8 cellular contexts compared by ENCODE assay signal in genomic region chr11:36288442-36289225, GRCh38. TPM values are rescaled to one million over a fixed set of nuclear protein-coding genes. Genes with fewer than 3 reads are reported as not detected.
A peak's percentile ranks its signal among the peaks of the same experiment; 100 is the strongest.
DNase-seq lines count a peak whose midpoint lies in the region; ATAC-seq and TF ChIP-seq lines count a peak whose summit lies in the region.

No MANE protein-coding gene starts in this region.

- POLR2A ChIA-PET in A673 (lab: Charles Lee; ENCODE audit: low non-redundant PET) = interaction anchor here (0.6 kb wide), 1 partner anchor 9 kb away, joined by 6 read pairs; no protein-coding TSS in a partner anchor

- H3K9me3 Mint-ChIP-seq in activated T-helper 2 cell treated with anti-CD3 and anti-CD28 coated beads, Interferon-gamma antibody, Interleukin-2, Interleukin-4, amounts not matched to agents 10 μg/mL and 5 μg/mL and 100 μg/mL, durations not matched to agents 14 hours and 24 hours and 36 hours = no peaks in the 10 kb centered on the region
- no peaks in the 10 kb centered on the region for H3K9me3 Mint-ChIP-seq in immature natural killer cell

- peak overlapping the region; percentile 75 for H3K27ac Mint-ChIP-seq in activated T-helper 2 cell treated with anti-CD3 and anti-CD28 coated beads, Interferon-gamma antibody, Interleukin-2, Interleukin-4, amounts not matched to agents 10 μg/mL and 5 μg/mL and 100 μg/mL, durations not matched to agents 14 hours and 24 hours and 36 hours
- H3K27ac Mint-ChIP-seq in immature natural killer cell = peak overlapping the region; percentile 80 to 92 (median 87)

- TF ChIP-seq POLR2A in suprapubic skin (IDR thresholded peaks at IDR 0.05) = no peak

- H3K36me3 Mint-ChIP-seq in activated T-helper 2 cell treated with anti-CD3 and anti-CD28 coated beads, Interferon-gamma antibody, Interleukin-2, Interleukin-4, amounts not matched to agents 10 μg/mL and 5 μg/mL and 100 μg/mL, durations not matched to agents 14 hours and 24 hours and 36 hours (ENCODE audit: low read depth) = no peaks in the 10 kb centered on the region
- no peaks in the 10 kb centered on the region for H3K36me3 Mint-ChIP-seq in immature natural killer cell

- H3K4me1 ChIP-seq in A673 (ENCODE audit: insufficient read depth, low read length, poor library complexity, severe bottlenecking) (peaks cover 17% of the 10 kb centered on the region), suprapubic skin (peaks cover 18% of the 10 kb centered on the region)

- H3K27ac ChIP-seq in A673 (ENCODE audit: low read depth, low read length, poor library complexity, severe bottlenecking) (peak overlapping the region; percentile 39), suprapubic skin (peak overlapping the region; percentile 53)

- H3K27me3 ChIP-seq in A673 (replicated peaks; ENCODE audit: insufficient read depth, low read depth, low read length, poor library complexity) = no peaks in the 10 kb centered on the region
- no peaks in the 10 kb centered on the region for H3K27me3 ChIP-seq in suprapubic skin

- intact Hi-C loops in A673 (cut with micrococcal nuclease; ENCODE audit: unreplicated experiment) = no loop called here
- intact Hi-C loops in activated T-helper 2 cell treated with anti-CD3 and anti-CD28 coated beads, Interferon-gamma antibody, Interleukin-2, Interleukin-4, amounts not matched to agents 10 μg/mL and 5 μg/mL and 100 μg/mL, durations not matched to agents 14 hours and 24 hours and 36 hours (cut with micrococcal nuclease) = loop anchor here (1.0 to 5.0 kb wide), 2 partner anchors 222 to 341 kb away; partner anchors contain the start of gene TRAF6

- BruUV-seq in A673 (replicated peaks; lab: Mats Ljungman, UMichigan) = TSS peak; percentile 75

- H3K4me3 ChIP-seq in A673 (ENCODE audit: low read depth, low read length, poor library complexity, severe bottlenecking) (peak overlapping the region; percentile 61), suprapubic skin (peak overlapping the region; percentile 72)

- TF ChIP-seq CTCF in A673 (conservative IDR thresholded peaks at IDR 0.05; ENCODE audit: low read depth, low read length) = no peak
- no peak for TF ChIP-seq CTCF in suprapubic skin (IDR thresholded peaks at IDR 0.05)

- H3K4me1 Mint-ChIP-seq in activated T-helper 2 cell treated with anti-CD3 and anti-CD28 coated beads, Interferon-gamma antibody, Interleukin-2, Interleukin-4, amounts not matched to agents 10 μg/mL and 5 μg/mL and 100 μg/mL, durations not matched to agents 14 hours and 24 hours and 36 hours (ENCODE audit: low read depth) = peaks cover 22% of the 10 kb centered on the region
- peaks cover 27 to 43% of the 10 kb centered on the region in 2 donors for H3K4me1 Mint-ChIP-seq in immature natural killer cell

- ATAC-seq in HG03025 (IDR thresholded peaks at IDR 0.05; ENCODE audit: low FRiP score, unreplicated experiment) (peak; percentile 6), esophagus mucosa (no peak), HG02571 (IDR thresholded peaks at IDR 0.05; ENCODE audit: unreplicated experiment) (no peak)

- H3K27me3 Mint-ChIP-seq in activated T-helper 2 cell treated with anti-CD3 and anti-CD28 coated beads, Interferon-gamma antibody, Interleukin-2, Interleukin-4, amounts not matched to agents 10 μg/mL and 5 μg/mL and 100 μg/mL, durations not matched to agents 14 hours and 24 hours and 36 hours (ENCODE audit: low read depth) = no peaks in the 10 kb centered on the region
- H3K27me3 Mint-ChIP-seq in immature natural killer cell (ENCODE audit: low read depth in 3 of 3) = peaks cover 2 to 5% (median 5%) of the 10 kb centered on the region in 3 donors

- CTCF ChIA-PET in A673 (lab: Charles Lee) = interaction anchor here (0.6 to 0.7 kb wide), 3 partner anchors 12 to 1718 kb away, joined by 3 to 6 read pairs (median 3); no protein-coding TSS in a partner anchor

- no peaks in the 10 kb centered on the region for H3K9me3 ChIP-seq in A673 (ENCODE audit: low read depth, low read length, poor library complexity, severe bottlenecking)
- H3K9me3 ChIP-seq in suprapubic skin = no peaks in the 10 kb centered on the region

- no peak for TF ChIP-seq EP300 in suprapubic skin (IDR thresholded peaks at IDR 0.05)

- no peak for DNase-seq in A673 (ENCODE audit: low spot score)
- no peak for DNase-seq in activated T-helper 2 cell treated with anti-CD3 and anti-CD28 coated beads, Interferon-gamma antibody, Interleukin-2, Interleukin-4, amounts not matched to agents 10 μg/mL and 5 μg/mL and 100 μg/mL, durations not matched to agents 14 hours and 24 hours and 36 hours (ENCODE audit: low spot score)
- peak in 1 of 3 donors; percentile 7 for DNase-seq in immature natural killer cell
- DNase-seq in suprapubic skin (ENCODE audit: low spot score in 2 of 2) = no peak
- DNase-seq in NCI-H524 (lab: John Stamatoyannopoulos, UW) = no peak

- H3K36me3 ChIP-seq in A673 (ENCODE audit: insufficient read depth, low read length, poor library complexity, severe bottlenecking) (no peaks in the 10 kb centered on the region), suprapubic skin (no peaks in the 10 kb centered on the region)

- WGBS in suprapubic skin = 33% methylated on average over 31 of the region's 31 CpGs

- H3K4me3 Mint-ChIP-seq in activated T-helper 2 cell treated with anti-CD3 and anti-CD28 coated beads, Interferon-gamma antibody, Interleukin-2, Interleukin-4, amounts not matched to agents 10 μg/mL and 5 μg/mL and 100 μg/mL, durations not matched to agents 14 hours and 24 hours and 36 hours (ENCODE audit: low read depth) = peak overlapping the region; percentile 88
- H3K4me3 Mint-ChIP-seq in immature natural killer cell = peak overlapping the region; percentile 89 to 98 (median 92)

RNA-seq across cellular contexts. Expression of gene COMMD9, which starts 0.6 kb away (rescaled TPM):
- total RNA-seq in A673 (2021) (147 and 154 TPM in 2 replicates), suprapubic skin (10 to 100 TPM; 40.1 to 55.0 (median 46.6) TPM), esophagus mucosa (61.8 TPM)
- total RNA-seq in activated T-helper 2 cell treated with anti-CD3 and anti-CD28 coated beads, Interferon-gamma antibody, Interleukin-2, Interleukin-4, amounts not matched to agents 10 μg/mL and 5 μg/mL and 100 μg/mL, durations not matched to agents 14 hours and 24 hours and 36 hours = 35.8 and 39.8 TPM in 2 replicates
- polyA plus RNA-seq in immature natural killer cell = 100 to 1,000 TPM in 1 of 3 donors, 10 to 100 TPM in 2; 97.0 to 112 (median 97.4) TPM

RNA-seq across cellular contexts. Expression of gene PRR5L, which starts 7.5 kb away (rescaled TPM):
- total RNA-seq in A673 (2021) (76.1 and 102 TPM in 2 replicates), suprapubic skin (10 to 100 TPM in 1 of 4 donors, 1 to 10 TPM in 3; 2.2 to 10.9 (median 3.5) TPM), esophagus mucosa (2.1 TPM)
- 23.4 and 32.7 TPM in 2 replicates for total RNA-seq in activated T-helper 2 cell treated with anti-CD3 and anti-CD28 coated beads, Interferon-gamma antibody, Interleukin-2, Interleukin-4, amounts not matched to agents 10 μg/mL and 5 μg/mL and 100 μg/mL, durations not matched to agents 14 hours and 24 hours and 36 hours
- 100 to 1,000 TPM in 1 of 3 donors, 10 to 100 TPM in 2; 55.6 to 161 (median 82.4) TPM for polyA plus RNA-seq in immature natural killer cell
